1 cellular context compared by ENCODE assay signal in genomic region chr20:36808317-36809257, GRCh38.
A peak's percentile ranks its signal among the peaks of the same experiment; 100 is the strongest.
TF ChIP-seq lines count a peak whose summit lies in the region.

No MANE protein-coding gene starts in this region.

TF ChIP-seq in H1, 55 proteins besides CTCF, POLR2A, EP300 and RAD21:
- TF ChIP-seq CEBPB (IDR thresholded peaks at IDR 0.05; ENCODE audit: low read depth, low read length) (peak; percentile 66; the same call in 1 of the 2 replicates), TEAD4 (IDR thresholded peaks at IDR 0.05; ENCODE audit: low read depth, low read length) (0 out of 2 replicates have a peak, but pooled peaks have one; percentile 3), SP4 (IDR thresholded peaks at IDR 0.05; ENCODE audit: low read length) (no peak), KDM1A (IDR thresholded peaks at IDR 0.05; ENCODE audit: borderline replicate concordance, low read length) (peak; percentile 27; the same call in 1 of the 2 replicates)
